ENCODE assay signal across 7 cellular contexts in genomic region chr5:119578937-119579336, GRCh38. TPM values are rescaled to one million over a fixed set of nuclear protein-coding genes. Genes with fewer than 3 reads are reported as not detected.
DNase-seq lines count a peak whose midpoint lies in the region; ATAC-seq, FAIRE-seq and TF ChIP-seq lines count a peak whose summit lies in the region.

No MANE protein-coding gene starts in this region.

- no peak overlapping the region for H3K4me2 ChIP-seq in keratinocyte (ENCODE audit: control insufficient read depth, extremely low read depth, insufficient read depth, low read depth, low read length)

- no peaks in the 10 kb centered on the region for H3K9me3 ChIP-seq in SK-N-MC (ENCODE audit: low read depth, low read length)
- H3K9me3 ChIP-seq in keratinocyte (ENCODE audit: control insufficient read depth, low read depth, low read length): no peaks in the 10 kb centered on the region
- no peaks in the 10 kb centered on the region for H3K9me3 ChIP-seq in T-helper 17 cell (ENCODE audit: control insufficient read depth, low read length, poor library complexity, severe bottlenecking)

- H3K9me1 ChIP-seq in keratinocyte (ENCODE audit: control insufficient read depth, extremely low read depth, insufficient read depth, low read length): no peaks in the 10 kb centered on the region

- peak; percentile 15 for DNase-seq in HS-27A (ENCODE audit: low read depth)
- DNase-seq in SK-N-MC (ENCODE audit: low read depth, low spot score): peak; percentile 16
- DNase-seq in keratinocyte (ENCODE audit: low read depth, low spot score): no peak
- DNase-seq in T-helper 17 cell: no peak
- DNase-seq in KG1 (lab: John Stamatoyannopoulos, UW): no peak

- peaks cover 24% of the 10 kb centered on the region for H3K27me3 Mint-ChIP-seq in T-helper 17 cell

- H3K27ac ChIP-seq in SK-N-MC (no peak overlapping the region), keratinocyte (ENCODE audit: control insufficient read depth, insufficient read depth, low read length) (no peak overlapping the region)

- H3K9ac ChIP-seq in SK-N-MC (ENCODE audit: insufficient read length) (no peak overlapping the region), keratinocyte (ENCODE audit: control insufficient read depth, extremely low read depth, insufficient read depth, low read length) (no peak overlapping the region)

- H3K4me3 ChIP-seq in GM12875 (ENCODE audit: low read depth, low read length) (no peak overlapping the region), SK-N-MC (no peak overlapping the region), keratinocyte (ENCODE audit: control insufficient read depth in 2 of 3, extremely low read depth in 1 of 3, insufficient read depth in 2 of 3, low read depth in 1 of 3, low read length in 3 of 3) (no peak overlapping the region)

- peaks cover 2% of the 10 kb centered on the region for H3K36me3 Mint-ChIP-seq in T-helper 17 cell (ENCODE audit: low read depth)

- H3K4me1 ChIP-seq in keratinocyte (ENCODE audit: control insufficient read depth, extremely low read depth, insufficient read depth, low read length): no peaks in the 10 kb centered on the region

- H2AFZ ChIP-seq in keratinocyte (ENCODE audit: control insufficient read depth, low read length): no peak overlapping the region

- no peaks in the 10 kb centered on the region for H4K20me1 ChIP-seq in keratinocyte (ENCODE audit: control insufficient read depth, extremely low read depth, insufficient read depth, low read length)

- H3K4me3 Mint-ChIP-seq in T-helper 17 cell: no peak overlapping the region

- no peak overlapping the region for H3K27ac Mint-ChIP-seq in T-helper 17 cell

- H3K4me1 Mint-ChIP-seq in T-helper 17 cell: no peaks in the 10 kb centered on the region

- no peak for FAIRE-seq in keratinocyte (lab: Jason Lieb, UNC)

- H3K79me2 ChIP-seq in keratinocyte (ENCODE audit: control insufficient read depth, insufficient read depth, low read length): no peaks in the 10 kb centered on the region

- dilution Hi-C loops in keratinocyte (cut with MboI; ENCODE audit: extremely low pct_ligation_motif_present, low sequenced_read_pairs): no loop called here

- ATAC-seq in GM21717 (IDR thresholded peaks at IDR 0.05; ENCODE audit: unreplicated experiment) (peak; percentile 82), T-helper 17 cell (no peak)

- TF ChIP-seq CTCF in GM12875 (IDR thresholded peaks at IDR 0.05; ENCODE audit: borderline replicate concordance, insufficient read depth, low read depth, low read length) (peak; percentile 17; the same call in 1 of the 2 replicates), keratinocyte (optimal IDR thresholded peaks at IDR 0.05 in 1 of 3, IDR thresholded peaks at IDR 0.05 in 1 of 3, conservative IDR thresholded peaks at IDR 0.05 in 1 of 3; ENCODE audit: extremely low read depth in 1 of 3, insufficient read depth in 2 of 3, low read length in 3 of 3) (peak in 2 of 3 experiments; percentile 20 to 26)

- no peaks in the 10 kb centered on the region for H3K27me3 ChIP-seq in keratinocyte (ENCODE audit: control insufficient read depth, extremely low read depth, insufficient read depth, low read length)

- H3K36me3 ChIP-seq in SK-N-MC (ENCODE audit: insufficient read depth, low read length) (no peaks in the 10 kb centered on the region), keratinocyte (ENCODE audit: control insufficient read depth in 2 of 2, extremely low read depth in 1 of 2, insufficient read depth in 2 of 2, low read length in 2 of 2) (no peaks in the 10 kb centered on the region)

RNA-seq across cellular contexts. Expression of gene FAM170A, which starts 50.4 kb away (rescaled TPM):
- not detected in 3 replicates for polyA plus RNA-seq in keratinocyte
- not detected for polyA plus RNA-seq in keratinocyte (2011; ENCODE audit: low read depth)
- polyA plus RNA-seq in keratinocyte (2011; cell fraction: cytosol; rRNA removed): not detected in 2 replicates
- not detected in 2 replicates for polyA plus RNA-seq in keratinocyte (2011; cell fraction: nucleus; rRNA removed)
- polyA plus RNA-seq in keratinocyte (2012; ENCODE audit: low replicate concordance): not detected in 2 replicates
- polyA minus RNA-seq in keratinocyte: not detected in 3 replicates
- polyA minus RNA-seq in keratinocyte (2011; cell fraction: cytosol; rRNA and poly(A)+ RNA removed): not detected
- not detected in 2 replicates for polyA minus RNA-seq in keratinocyte (2011; cell fraction: nucleus; rRNA and poly(A)+ RNA removed)
- total RNA-seq in T-helper 17 cell: not detected

Comparison
In these comparisons a context has a peak if more than half of its experiments do, and no peak if none do; other contexts are left out.
1. DNase-seq: peak in HS-27A (single experiment) and SK-N-MC (single experiment); none in keratinocyte (single experiment), T-helper 17 cell (0 of 3) and KG1 (single experiment).